In the genomic region with DNA sequence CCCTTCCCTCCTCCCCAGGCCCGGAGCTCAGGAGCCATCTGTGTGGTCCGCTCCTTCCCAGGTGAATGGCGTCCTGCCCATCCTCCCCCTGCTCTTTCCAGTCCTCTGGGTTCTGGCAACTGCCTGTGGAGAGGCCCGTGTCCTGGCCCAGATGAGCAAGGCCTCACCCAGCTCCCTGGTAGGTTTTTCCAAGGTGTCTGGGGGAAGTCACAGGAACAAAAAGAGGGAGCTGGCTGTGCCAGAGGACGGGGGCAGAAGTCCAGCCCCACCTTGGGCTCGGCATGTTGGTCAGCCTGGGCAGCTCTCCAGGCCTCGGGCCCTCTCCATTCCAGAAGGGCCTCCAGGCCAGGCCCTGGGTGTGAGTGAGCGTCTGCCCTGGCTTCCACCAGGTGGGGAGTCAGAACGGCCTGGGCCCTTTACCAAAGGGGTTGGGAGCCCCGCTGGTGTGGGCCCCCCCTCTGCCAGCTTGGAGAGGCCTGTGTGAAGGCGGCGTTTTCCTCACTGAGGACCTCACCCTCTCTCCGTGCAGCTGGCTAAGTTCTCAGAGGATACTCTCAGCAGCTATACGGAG, we compare ENCODE assay signal across 22 cellular contexts. TPM values are rescaled to one million over a fixed set of nuclear protein-coding genes. Genes with fewer than 3 reads are reported as not detected.
DNase-seq lines count a peak whose midpoint lies in the region; ATAC-seq and TF ChIP-seq lines count a peak whose summit lies in the region.
"Had no signal": no experiment of that assay in that cellular context is flagged by ENCODE, and none has a peak within 500 bp of the region (broad histone marks: within the 10 kb centered on the region; RNA-seq: fewer than 3 reads in every experiment).

No MANE protein-coding gene starts in this region.

- TF ChIP-seq CTCF in psoas muscle (IDR thresholded peaks at IDR 0.05) (no peak), testis (IDR thresholded peaks at IDR 0.05) (no peak)

- DNase-seq in cerebellar cortex (ENCODE audit: low spot score) = peak; percentile 71
- peak in 1 of 2 donors; percentile 56 for DNase-seq in psoas muscle
- DNase-seq in testis = no peak
- no peak for DNase-seq in NCI-H69 (lab: John Stamatoyannopoulos, UW)
- DNase-seq in OCI-M2 (lab: John Stamatoyannopoulos, UW; ENCODE audit: unreplicated experiment) = no peak
- DNase-seq: activated CD8-positive, alpha-beta memory T cell treated with anti-CD3 and anti-CD28 coated beads for 24 hours; activated T-cell treated with anti-CD3 and anti-CD28 coated beads, Interleukin-2, amount 50 U/mL, for 48 hours; brain microvascular endothelial cell; CD8-positive, alpha-beta T cell; DMS79; naive thymus-derived CD4-positive, alpha-beta T cell; NCI-H1436; NCI-H2171; NCI-H748 treated with DMSO at 0.1 percent for 48 hours; stimulated activated CD4-positive, alpha-beta T cell treated with anti-CD3 and anti-CD28 coated beads, Interleukin-4, amount 100 ng/mL, for 4 hours had no signal

- no peaks in the 10 kb centered on the region for H3K9me3 ChIP-seq in BLaER1 treated with 17β-estradiol and CSF1 and Interleukin-3, amounts not matched to agents 10 nM and 100 nM (replicated peaks in 1 of 11)
- no peaks in the 10 kb centered on the region for H3K9me3 ChIP-seq in psoas muscle
- no peaks in the 10 kb centered on the region for H3K9me3 ChIP-seq in testis
- H3K9me3 ChIP-seq: SJSA1, thoracic aorta had no signal

- ATAC-seq in psoas muscle (peak; percentile 40 to 59 (median 54)), HG03175 (IDR thresholded peaks at IDR 0.05; ENCODE audit: unreplicated experiment) (no peak)
- ATAC-seq: CD8-positive, alpha-beta T cell; HCT116; naive thymus-derived CD4-positive, alpha-beta T cell had no signal

- H3K36me3 ChIP-seq in BLaER1 treated with 17β-estradiol and CSF1 and Interleukin-3, amounts not matched to agents 10 nM and 100 nM = peaks cover 23 to 59% (median 39%) of the 10 kb centered on the region in 11 experiments
- H3K36me3 ChIP-seq in psoas muscle (ENCODE audit: insufficient read depth in 1 of 2, low read depth in 1 of 2) = peaks cover 0 to 44% of the 10 kb centered on the region in 2 donors
- no peaks in the 10 kb centered on the region for H3K36me3 ChIP-seq in testis (ENCODE audit: low read depth, missing control alignments)

- peaks cover 0 to 17% (median 0%) of the 10 kb centered on the region in 11 experiments; a peak in 3 of 22 replicates for H4K20me1 ChIP-seq in BLaER1 treated with 17β-estradiol and CSF1 and Interleukin-3, amounts not matched to agents 10 nM and 100 nM

- intact Hi-C loops in psoas muscle (cut with DNase I) (no loop called here), testis (cut with DNase I; ENCODE audit: low total_unique reads) (no loop called here)

- H3K4me1 ChIP-seq in BLaER1 treated with 17β-estradiol and CSF1 and Interleukin-3, amounts not matched to agents 10 nM and 100 nM = peaks cover 78 to 100% (median 97%) of the 10 kb centered on the region in 10 experiments
- H3K4me1 ChIP-seq in psoas muscle = peaks cover 56% of the 10 kb centered on the region
- peaks cover 38% of the 10 kb centered on the region for H3K4me1 ChIP-seq in testis

- peak overlapping the region; percentile 55 to 98 (median 87) for H3K27ac ChIP-seq in BLaER1 treated with 17β-estradiol and CSF1 and Interleukin-3, amounts not matched to agents 10 nM and 100 nM
- H3K27ac ChIP-seq in layer of hippocampus (ENCODE audit: low read depth, low read length) (peak overlapping the region; percentile 48), psoas muscle (peak overlapping the region; percentile 76), testis (no peak overlapping the region)
- H3K27ac ChIP-seq: brain microvascular endothelial cell, SJSA1 had no signal

- peak overlapping the region; percentile 84 to 100 (median 96) for H3K4me2 ChIP-seq in BLaER1 treated with 17β-estradiol and CSF1 and Interleukin-3, amounts not matched to agents 10 nM and 100 nM

- WGBS in psoas muscle, 3 donors = 25 to 42% (median 27%) methylated on average over 12 to 14 of the region's 14 CpGs
- WGBS in testis, 2 donors = 70 to 80% methylated on average over 7 to 14 of the region's 14 CpGs

- no peak for TF ChIP-seq POLR2A in testis (IDR thresholded peaks at IDR 0.05)

- no peaks in the 10 kb centered on the region for H3K27me3 ChIP-seq in BLaER1 treated with 17β-estradiol and CSF1 and Interleukin-3, amounts not matched to agents 10 nM and 100 nM
- no peaks in the 10 kb centered on the region for H3K27me3 ChIP-seq in layer of hippocampus (ENCODE audit: control insufficient read depth, insufficient read depth, low read length)
- H3K27me3 ChIP-seq in psoas muscle (ENCODE audit: insufficient read depth in 3 of 3, low read length in 2 of 3) = no peaks in the 10 kb centered on the region
- no peaks in the 10 kb centered on the region for H3K27me3 ChIP-seq in testis
- H3K27me3 ChIP-seq: brain microvascular endothelial cell, dorsolateral prefrontal cortex, SJSA1 had no signal

- H3K9ac ChIP-seq in BLaER1 treated with 17β-estradiol and CSF1 and Interleukin-3, amounts not matched to agents 10 nM and 100 nM = peak overlapping the region; percentile 64 to 91 (median 78)

- peak overlapping the region in 9 of 10 experiments; percentile 26 to 66 (median 60); a peak in 17 of 20 replicates for H3K4me3 ChIP-seq in BLaER1 treated with 17β-estradiol and CSF1 and Interleukin-3, amounts not matched to agents 10 nM and 100 nM
- no peak overlapping the region for H3K4me3 ChIP-seq in psoas muscle
- H3K4me3 ChIP-seq in testis = no peak overlapping the region
- H3K4me3 ChIP-seq: dorsolateral prefrontal cortex, SJSA1, thoracic aorta had no signal

RNA-seq across cellular contexts. Expression of a gene that starts 25.1 kb away (rescaled TPM):
- 10 to 100 TPM; 26.3 to 33.5 (median 28.3) TPM for total RNA-seq in psoas muscle
- polyA plus RNA-seq in psoas muscle = 10 to 100 TPM in 1 of 3 donors, 1 to 10 TPM in 2; 8.2 to 11.0 (median 8.9) TPM
- total RNA-seq in testis = 10 to 100 TPM; 15.6 to 22.6 TPM
- polyA plus RNA-seq in testis (ENCODE audit: insufficient read depth, low read depth, low replicate concordance) = 16.9 TPM

RNA-seq across cellular contexts. Expression of a gene that starts 26.1 kb away (rescaled TPM):
- total RNA-seq in psoas muscle = 1 to 10 TPM; 5.7 to 9.7 (median 8.2) TPM
- polyA plus RNA-seq in psoas muscle = 10 to 100 TPM; 10.1 to 14.9 (median 11.3) TPM
- 10 to 100 TPM; 45.7 to 46.6 TPM for total RNA-seq in testis
- polyA plus RNA-seq in testis (ENCODE audit: insufficient read depth, low read depth, low replicate concordance) = 28.3 TPM

RNA-seq across cellular contexts. Expression of a gene that starts 33.8 kb away (rescaled TPM):
- total RNA-seq in psoas muscle = 10 to 100 TPM; 43.4 to 64.3 (median 49.6) TPM
- 10 to 100 TPM; 18.7 to 48.5 (median 29.6) TPM for polyA plus RNA-seq in psoas muscle
- total RNA-seq in testis = 100 to 1,000 TPM; 151 to 171 TPM
- 128 TPM for polyA plus RNA-seq in testis (ENCODE audit: insufficient read depth, low read depth, low replicate concordance)

RNA-seq across cellular contexts. Expression of a gene that starts 35.2 kb away (rescaled TPM):
- 1 to 10 TPM; 1.4 to 3.3 (median 1.5) TPM for total RNA-seq in psoas muscle
- polyA plus RNA-seq in psoas muscle = 1 to 10 TPM; 1.4 to 1.9 (median 1.4) TPM
- 10 to 100 TPM; 20.6 to 34.3 TPM for total RNA-seq in testis
- polyA plus RNA-seq in testis (ENCODE audit: insufficient read depth, low read depth, low replicate concordance) = 22.9 TPM

Comparison
In these comparisons a context has a peak if more than half of its experiments do, and no peak if none do; other contexts are left out.
1. H3K27ac ChIP-seq: peak in BLaER1 treated with 17β-estradiol and CSF1 and Interleukin-3, amounts not matched to agents 10 nM and 100 nM (11 of 11), layer of hippocampus (single experiment) and psoas muscle (single experiment); none in testis (0 of 2).
2. H3K4me3 ChIP-seq: peak in BLaER1 treated with 17β-estradiol and CSF1 and Interleukin-3, amounts not matched to agents 10 nM and 100 nM (9 of 10); none in psoas muscle (single experiment) and testis (0 of 2).
3. RNA of a gene that starts 26.1 kb away (total RNA-seq): 45.7 to 46.6 TPM in testis; 5.7 to 9.7 TPM in psoas muscle; every median in the first group is over 4 times any median in the second.